ENCODE assay signal across 13 cellular contexts in the genomic region with DNA sequence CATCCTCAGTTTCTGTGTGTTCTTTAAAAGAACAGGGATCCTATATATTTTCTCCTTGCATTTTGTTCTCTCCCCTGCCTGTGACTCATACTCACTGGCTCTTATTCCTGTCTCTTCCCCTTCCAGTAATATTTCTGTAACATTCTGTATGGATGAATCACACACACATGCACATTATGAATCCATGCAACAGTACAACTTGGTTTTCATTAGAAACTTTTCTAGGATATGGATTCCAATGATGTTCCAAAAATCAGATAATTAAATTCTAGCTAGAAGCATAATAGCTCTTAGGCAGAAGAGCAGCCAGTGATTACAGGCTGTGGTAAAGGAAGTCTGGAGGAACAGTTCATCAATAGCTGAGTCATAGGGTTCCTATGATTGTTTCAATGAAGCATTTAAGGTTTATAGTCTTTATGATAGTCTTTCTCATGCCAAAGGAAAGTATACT.
DNase-seq lines count a peak whose midpoint lies in the region; ATAC-seq, FAIRE-seq and TF ChIP-seq lines count a peak whose summit lies in the region.
"Had no signal": no experiment of that assay in that cellular context is flagged by ENCODE, and none has a peak within 500 bp of the region (broad histone marks: within the 10 kb centered on the region; RNA-seq: fewer than 3 reads in every experiment).

No MANE protein-coding gene starts in this region.

- H3K9me3 ChIP-seq in IMR-90 (ENCODE audit: control insufficient read depth, insufficient read depth, low read length), result no peaks in the 10 kb centered on the region
- H3K9me3 ChIP-seq in lower lobe of right lung, result no peaks in the 10 kb centered on the region
- H3K9me3 ChIP-seq: BLaER1 treated with 17β-estradiol and CSF1 and Interleukin-3, amounts not matched to agents 10 nM and 100 nM had no signal

- peak overlapping the region; percentile 100; the same call in 1 of the 2 replicates for H4K5ac ChIP-seq in IMR-90 (ENCODE audit: low read depth, low read length)

- TF ChIP-seq POLR2A in IMR-90 (IDR thresholded peaks at IDR 0.05; ENCODE audit: low read depth, low read length), result no peak

- peak overlapping the region; percentile 94; the same call in 1 of the 2 replicates for H3K23ac ChIP-seq in IMR-90 (ENCODE audit: low read depth, low read length)

- H3K27me3 ChIP-seq in IMR-90 (ENCODE audit: control insufficient read depth, insufficient read depth, low read length) (no peaks in the 10 kb centered on the region), bronchial epithelial cell (ENCODE audit: control insufficient read depth, insufficient read depth, low read length) (no peaks in the 10 kb centered on the region), lower lobe of right lung (ENCODE audit: low read depth) (no peaks in the 10 kb centered on the region)
- H3K27me3 ChIP-seq: BLaER1 treated with 17β-estradiol and CSF1 and Interleukin-3, amounts not matched to agents 10 nM and 100 nM had no signal

- no peak for TF ChIP-seq RAD21 in IMR-90 (IDR thresholded peaks at IDR 0.05; ENCODE audit: low read length)

- dilution Hi-C loops in IMR-90 (cut with HindIII; ENCODE audit: low sequenced_read_pairs, unreplicated experiment), result no loop called here

- H3K79me1 ChIP-seq in IMR-90 (ENCODE audit: low read depth in 1 of 2, low read length in 2 of 2), result no peaks in the 10 kb centered on the region

- H4K91ac ChIP-seq in IMR-90 (ENCODE audit: insufficient read depth, low read depth, low read length), result peak overlapping the region; percentile 92

- FAIRE-seq in bronchial epithelial cell (lab: Jason Lieb, UNC), result no peak

- no peak overlapping the region for H3K4me3 ChIP-seq in IMR-90 (ENCODE audit: insufficient read depth, low read depth, low read length)
- H3K4me3 ChIP-seq in bronchial epithelial cell (ENCODE audit: low read depth, low read length), result no peak overlapping the region
- H3K4me3 ChIP-seq in lower lobe of right lung, result no peak overlapping the region
- H3K4me3 ChIP-seq: BLaER1 treated with 17β-estradiol and CSF1 and Interleukin-3, amounts not matched to agents 10 nM and 100 nM had no signal

- H2BK5ac ChIP-seq in IMR-90 (ENCODE audit: low read depth, low read length, poor library complexity, severe bottlenecking), result peak overlapping the region; percentile 96

- H3K4me2 ChIP-seq in IMR-90 (ENCODE audit: low read depth, low read length), result peak overlapping the region; percentile 94

- H3K4ac ChIP-seq in IMR-90 (ENCODE audit: low read depth, low read length), result peak overlapping the region; percentile 91; the same call in 1 of the 2 replicates

- H3K36me3 ChIP-seq in IMR-90 (ENCODE audit: control insufficient read depth, insufficient read depth, low read length) (no peaks in the 10 kb centered on the region), bronchial epithelial cell (ENCODE audit: control insufficient read depth, insufficient read depth, low read length) (no peaks in the 10 kb centered on the region), lower lobe of right lung (no peaks in the 10 kb centered on the region)
- H3K36me3 ChIP-seq: BLaER1 treated with 17β-estradiol and CSF1 and Interleukin-3, amounts not matched to agents 10 nM and 100 nM had no signal

- peak; percentile 16 for DNase-seq in 8988T
- peak; percentile 94 for DNase-seq in IMR-90
- DNase-seq in bronchial epithelial cell (ENCODE audit: low read depth), result peak; percentile 92
- DNase-seq in lower lobe of right lung, result no peak
- DNase-seq: activated CD4-positive, alpha-beta T cell treated with anti-CD3 and anti-CD28 coated beads, Interleukin-2, amount 50 U/mL, for 1 hour; cortex of kidney; NCI-H2081 treated with DMSO at 0.1 percent for 48 hours; nephron progenitor cell had no signal

- H2BK15ac ChIP-seq in IMR-90 (ENCODE audit: low read depth, low read length), result peak overlapping the region; percentile 71; the same call in 1 of the 3 replicates

- ATAC-seq in IMR-90 (ENCODE audit: low read depth) (peak; percentile 92), lower lobe of right lung (peak; percentile 30 to 59), HG02840 (IDR thresholded peaks at IDR 0.05; ENCODE audit: low FRiP score, unreplicated experiment) (no peak), HG03045 (IDR thresholded peaks at IDR 0.05; ENCODE audit: unreplicated experiment) (no peak), GM21360 (IDR thresholded peaks at IDR 0.05; ENCODE audit: unreplicated experiment) (no peak), HG03565 (IDR thresholded peaks at IDR 0.05; ENCODE audit: unreplicated experiment) (no peak)

- BruUV-seq in IMR-90 (replicated peaks; lab: Mats Ljungman, UMichigan), result no TSS peak

- H3K27ac ChIP-seq in IMR-90 (ENCODE audit: insufficient read depth, low read length) (peak overlapping the region; percentile 99), lower lobe of right lung (no peak overlapping the region)

- H3K18ac ChIP-seq in IMR-90 (ENCODE audit: low read depth, low read length), result peak overlapping the region; percentile 99; the same call in 1 of the 2 replicates

- H4K8ac ChIP-seq in IMR-90 (ENCODE audit: low read depth in 2 of 2, low read length in 2 of 2), result peak overlapping the region; percentile 59 to 87

- no peak overlapping the region for H3K9ac ChIP-seq in IMR-90 (ENCODE audit: low read depth, low read length)
- H3K9ac ChIP-seq: BLaER1 treated with 17β-estradiol and CSF1 and Interleukin-3, amounts not matched to agents 10 nM and 100 nM had no signal

- no peak overlapping the region for H2AFZ ChIP-seq in IMR-90 (replicated peaks; ENCODE audit: low read length, poor library complexity)

- peak overlapping the region; percentile 54; the same call in 1 of the 2 replicates for H2AK5ac ChIP-seq in IMR-90 (ENCODE audit: low read depth, low read length)

- intact Hi-C loops in IMR-90 (cut with micrococcal nuclease), result no loop called here
- intact Hi-C loops in lower lobe of right lung (cut with DNase I), result no loop called here

- H4K20me1 ChIP-seq in IMR-90 (ENCODE audit: insufficient read depth, low read length), result no peaks in the 10 kb centered on the region
- H4K20me1 ChIP-seq: BLaER1 treated with 17β-estradiol and CSF1 and Interleukin-3, amounts not matched to agents 10 nM and 100 nM had no signal

- H3K4me1 ChIP-seq in IMR-90 (ENCODE audit: control insufficient read depth, insufficient read depth, low read length) (peaks cover 8% of the 10 kb centered on the region), lower lobe of right lung (no peaks in the 10 kb centered on the region)

- no peak overlapping the region for H2AK9ac ChIP-seq in IMR-90 (replicated peaks; ENCODE audit: low read depth, low read length, poor library complexity)

- in situ Hi-C loops in IMR-90 (cut with MboI; ENCODE audit: low sequenced_read_pairs), result no loop called here

- peak overlapping the region; percentile 98 for H2BK20ac ChIP-seq in IMR-90 (ENCODE audit: low read depth, low read length)

- POLR2A ChIA-PET in IMR-90 (lab: Charles Lee; ENCODE audit: unreplicated experiment), result no interaction called here

- H2BK120ac ChIP-seq in IMR-90 (ENCODE audit: low read depth, low read length), result peak overlapping the region; percentile 98

- CTCF ChIA-PET in IMR-90 (lab: Yijun Ruan, JAX), result interaction anchor here (0.5 to 1.3 kb wide), 2 partner anchors 29 to 211 kb away, joined by 3 read pairs; no protein-coding TSS in a partner anchor

- peak overlapping the region; percentile 90 for H3K14ac ChIP-seq in IMR-90 (replicated peaks; ENCODE audit: low read depth, low read length)

- TF ChIP-seq CTCF in IMR-90 (conservative IDR thresholded peaks at IDR 0.05; ENCODE audit: low read depth, low read length), result no peak
- no peak for TF ChIP-seq CTCF in bronchial epithelial cell (IDR thresholded peaks at IDR 0.05; ENCODE audit: insufficient read depth, low read length, severe bottlenecking)
- TF ChIP-seq CTCF in lower lobe of right lung (IDR thresholded peaks at IDR 0.05), result no peak

- peaks cover 3% of the 10 kb centered on the region; the same call in 1 of the 2 replicates for H3K9me1 ChIP-seq in IMR-90 (ENCODE audit: insufficient read depth, low read length)

- H3K56ac ChIP-seq in IMR-90 (ENCODE audit: extremely low read depth, insufficient read depth, low read length), result peak overlapping the region; percentile 84; the same call in 1 of the 2 replicates

TF ChIP-seq in IMR-90, 13 proteins besides CTCF, POLR2A, EP300 and RAD21:
- no peak for TF ChIP-seq MAZ (IDR thresholded peaks at IDR 0.05; ENCODE audit: borderline replicate concordance, low read depth, low read length)
- TF ChIP-seq BHLHE40 (IDR thresholded peaks at IDR 0.05; ENCODE audit: low read depth, low read length), result peak; percentile 41; the same call in 1 of the 2 replicates
- peak; percentile 37; the same call in 1 of the 2 replicates for TF ChIP-seq CEBPB (IDR thresholded peaks at IDR 0.05; ENCODE audit: low read depth, low read length)
- peak; percentile 94 for TF ChIP-seq FOS (IDR thresholded peaks at IDR 0.05; ENCODE audit: low read depth, low read length)

Comparison
In these comparisons a context has a peak if more than half of its experiments do, and no peak if none do; other contexts are left out.
1. ATAC-seq: peak in IMR-90 (single experiment) and lower lobe of right lung (2 of 2); none in HG02840 (single experiment), HG03045 (single experiment), GM21360 (single experiment) and HG03565 (single experiment).